Comparison of ENCODE assay signal across 23 cellular contexts in the genomic region with DNA sequence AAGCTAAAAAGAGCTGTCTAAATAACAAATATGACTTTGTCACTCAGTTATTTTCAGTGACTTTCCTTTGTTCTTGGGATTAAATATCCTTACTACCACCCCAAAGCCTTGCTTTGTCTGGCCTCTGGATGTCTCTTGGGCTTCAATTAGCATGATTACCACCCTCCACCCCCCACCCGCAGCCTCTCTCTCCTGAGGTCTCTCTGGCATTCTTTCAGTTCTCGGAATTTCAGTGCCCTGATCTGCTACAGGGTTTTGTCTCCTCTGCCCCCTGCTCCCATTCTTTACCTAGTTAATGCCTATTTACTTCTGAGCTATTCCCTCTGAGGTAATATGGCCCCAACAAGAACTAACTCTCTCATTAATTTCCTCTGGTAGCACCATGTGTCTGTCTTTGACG.
DNase-seq lines count a peak whose midpoint lies in the region; ATAC-seq, FAIRE-seq and TF ChIP-seq lines count a peak whose summit lies in the region.
"Had no signal": no experiment of that assay in that cellular context is flagged by ENCODE, and none has a peak within 500 bp of the region (broad histone marks: within the 10 kb centered on the region; RNA-seq: fewer than 3 reads in every experiment).

No MANE protein-coding gene starts in this region.

- FAIRE-seq in H1 (lab: Jason Lieb, UNC): no peak
- FAIRE-seq: GM18507, HTR-8/SVneo had no signal

- H3K4me3 ChIP-seq in HUES48 (ENCODE audit: low read depth, low read length): 0 out of 2 replicates have a peak overlapping the region, but pooled peaks have one; percentile 18
- H3K4me3 ChIP-seq in H1 (ENCODE audit: extremely low read depth in 1 of 4, insufficient read depth in 2 of 4, low read depth in 3 of 4, low read length in 4 of 4): no peak overlapping the region
- no peak overlapping the region for H3K4me3 ChIP-seq in aorta (ENCODE audit: low read length in 2 of 2)
- no peak overlapping the region for H3K4me3 ChIP-seq in OCI-LY7 (ENCODE audit: low read depth, low read length, poor library complexity, severe bottlenecking)
- H3K4me3 ChIP-seq: GM23248 had no signal

- no peak overlapping the region for H3K14ac ChIP-seq in H1 (ENCODE audit: insufficient read length)

- H3K56ac ChIP-seq in H1 (replicated peaks; ENCODE audit: insufficient read length, low read depth, low read length): no peak overlapping the region

- intact Hi-C loops in aorta (cut with DNase I) (no loop called here), OCI-LY7 (cut with micrococcal nuclease; ENCODE audit: unreplicated experiment) (no loop called here)

- H2BK120ac ChIP-seq in H1 (replicated peaks; ENCODE audit: low read depth, low read length): no peak overlapping the region

- peaks cover 2% of the 10 kb centered on the region; the same call in 1 of the 2 replicates for H3K23me2 ChIP-seq in H1 (ENCODE audit: low read depth, low read length)

- no peaks in the 10 kb centered on the region for H3K9me2 ChIP-seq in OCI-LY7 (ENCODE audit: insufficient read depth, low read length)

- no peaks in the 10 kb centered on the region for H3K79me1 ChIP-seq in H1 (ENCODE audit: low read depth, low read length)

- H3K36me3 ChIP-seq in HUES48 (ENCODE audit: control insufficient read depth, insufficient read depth, low read length): no peaks in the 10 kb centered on the region
- no peaks in the 10 kb centered on the region for H3K36me3 ChIP-seq in H1 (ENCODE audit: control insufficient read depth in 2 of 4, insufficient read depth in 4 of 4, low read length in 3 of 4)
- no peaks in the 10 kb centered on the region for H3K36me3 ChIP-seq in aorta (ENCODE audit: control insufficient read depth in 1 of 2, insufficient read depth in 2 of 2, low read length in 1 of 2)
- H3K36me3 ChIP-seq in OCI-LY7 (ENCODE audit: insufficient read depth, low read length): no peaks in the 10 kb centered on the region

- H3K4me1 ChIP-seq in HUES48 (ENCODE audit: control insufficient read depth, insufficient read depth, low read length) (peaks cover 11% of the 10 kb centered on the region), H1 (replicated peaks in 1 of 4; ENCODE audit: control insufficient read depth in 3 of 4, insufficient read depth in 4 of 4, low read length in 3 of 4) (peaks cover 0 to 3% (median 1%) of the 10 kb centered on the region in 4 experiments; a peak in 1 of 7 replicates), aorta (ENCODE audit: control insufficient read depth in 1 of 2, insufficient read depth in 2 of 2, low read length in 2 of 2) (peaks cover 3 to 4% of the 10 kb centered on the region in 2 donors), OCI-LY7 (ENCODE audit: insufficient read depth, low read length, poor library complexity, severe bottlenecking) (no peaks in the 10 kb centered on the region)
- H3K4me1 ChIP-seq: Caco-2 had no signal

- no peak overlapping the region for H2BK15ac ChIP-seq in H1 (ENCODE audit: low read length)

- H3K79me2 ChIP-seq in H1 (ENCODE audit: control insufficient read depth in 1 of 2, insufficient read depth in 2 of 2, low read length in 2 of 2): no peaks in the 10 kb centered on the region
- H3K79me2 ChIP-seq in OCI-LY7 (ENCODE audit: insufficient read depth, low read depth, low read length): no peaks in the 10 kb centered on the region

- TF ChIP-seq POLR2A in H1 (IDR thresholded peaks at IDR 0.05; ENCODE audit: control extremely low read depth in 1 of 2, low read depth in 2 of 2, low read length in 2 of 2): no peak

- no peak overlapping the region for H4K91ac ChIP-seq in H1 (replicated peaks; ENCODE audit: insufficient read length, low read length)

- no peak overlapping the region for H2BK20ac ChIP-seq in H1 (ENCODE audit: low read length)

- no peak for TF ChIP-seq RAD21 in H1 (IDR thresholded peaks at IDR 0.05 in 1 of 2, conservative IDR thresholded peaks at IDR 0.05 in 1 of 2; ENCODE audit: low read depth in 2 of 2, low read length in 2 of 2)

- DNase-seq in H1 (ENCODE audit: low read depth in 1 of 2, low spot score in 2 of 2): peak in 1 of 2 experiments; percentile 15
- peak; percentile 64 for DNase-seq in islet precursor cell
- no peak for DNase-seq in aorta
- DNase-seq in OCI-LY7 (ENCODE audit: low spot score): no peak
- DNase-seq: Caco-2; CD4-positive, CD25-positive, alpha-beta regulatory T cell; GDM1; GM23248; IMR-90; NCI-H1105; NCI-H146; NCI-H2029; NCI-H2227 treated with DMSO at 0.1 percent for 48 hours; NCI-H510A treated with DMSO at 0.1 percent for 48 hours; NCI-H748 treated with DMSO at 0.1 percent for 48 hours; SIG-M5 had no signal

- TF ChIP-seq CTCF in H1 (IDR thresholded peaks at IDR 0.05; ENCODE audit: control extremely low read depth in 1 of 3, insufficient read depth in 1 of 3, low read depth in 1 of 3, low read length in 3 of 3) (no peak), OCI-LY7 (conservative IDR thresholded peaks at IDR 0.05; ENCODE audit: low read length) (no peak)

- H3K18ac ChIP-seq in H1 (ENCODE audit: extremely low read depth, low read length): no peak overlapping the region

- BruUV-seq in OCI-LY7 (replicated peaks; lab: Mats Ljungman, UMichigan): no TSS peak

- H2AFZ ChIP-seq in H1 (ENCODE audit: low read length) (no peak overlapping the region), OCI-LY7 (ENCODE audit: low read length) (no peak overlapping the region)
- H2AFZ ChIP-seq: GM23248 had no signal

- H3K27me3 ChIP-seq in HUES48 (ENCODE audit: control insufficient read depth, insufficient read depth, low read length) (no peaks in the 10 kb centered on the region), H1 (replicated peaks in 1 of 4; ENCODE audit: control insufficient read depth in 3 of 4, extremely low read depth in 1 of 4, insufficient read depth in 3 of 4, low read length in 3 of 4) (no peaks in the 10 kb centered on the region), aorta (ENCODE audit: control insufficient read depth in 1 of 2, insufficient read depth in 2 of 2, low read length in 1 of 2) (no peaks in the 10 kb centered on the region)

- WGBS in H1 (ENCODE audit: extremely low coverage in 1 of 2, insufficient coverage in 1 of 2, insufficient read length in 1 of 2, insufficient replicate concordance in 2 of 2, low coverage in 1 of 2, low lambda C conversion rate in 2 of 2, missing lambda C conversion rate in 1 of 2), 2 experiments: 84% methylated on average over 3 of the region's 3 CpGs; no CpG with 5 or more reads in 1 of the 2 experiments
- WGBS in aorta, 2 donors: 11 to 21% methylated on average over 3 of the region's 3 CpGs

- no peak overlapping the region for H4K8ac ChIP-seq in H1 (ENCODE audit: extremely low read depth, insufficient read depth, low read length)

- H2BK5ac ChIP-seq in H1 (ENCODE audit: low read depth, low read length): no peak overlapping the region

- CTCF ChIA-PET in H1 (lab: Charles Lee; ENCODE audit: partially characterized antibody): interaction anchor here (0.7 to 2.6 kb wide), 5 partner anchors 10 to 516 kb away, joined by 3 to 14 read pairs (median 4); no protein-coding TSS in a partner anchor
- CTCF ChIA-PET in OCI-LY7 (lab: Charles Lee; ENCODE audit: unreplicated experiment): no interaction called here

- TF ChIP-seq EP300 in H1 (IDR thresholded peaks at IDR 0.05; ENCODE audit: borderline replicate concordance in 1 of 2, low read depth in 2 of 2, low read length in 2 of 2): no peak

- no peak overlapping the region for H2BK12ac ChIP-seq in H1 (ENCODE audit: low read depth, low read length)

- H3K9ac ChIP-seq in HUES48 (ENCODE audit: low read depth, low read length) (no peak overlapping the region), H1 (replicated peaks in 1 of 4; ENCODE audit: extremely low read depth in 1 of 4, low read depth in 3 of 4, low read length in 3 of 4) (no peak overlapping the region)
- H3K9ac ChIP-seq: GM23248 had no signal

- H3K23ac ChIP-seq in H1 (ENCODE audit: insufficient read length): no peak overlapping the region

- POLR2A ChIA-PET in H1 (lab: Charles Lee; ENCODE audit: partially characterized antibody) (no interaction called here), OCI-LY7 (lab: Charles Lee) (no interaction called here)

- ATAC-seq in aorta (ENCODE audit: low FRiP score) (peak; percentile 7), GM18868 (IDR thresholded peaks at IDR 0.05; ENCODE audit: unreplicated experiment) (no peak), GM18870 (IDR thresholded peaks at IDR 0.05; ENCODE audit: unreplicated experiment) (no peak)
- ATAC-seq: Panc1, SK-N-SH treated with all-trans-retinoic acid at 6 μM for 48 hours had no signal

- H4K20me1 ChIP-seq in H1 (replicated peaks in 1 of 2; ENCODE audit: control insufficient read depth in 1 of 2, insufficient read depth in 2 of 2, low read length in 2 of 2) (no peaks in the 10 kb centered on the region), OCI-LY7 (ENCODE audit: insufficient read depth, low read length) (no peaks in the 10 kb centered on the region)

- H3K4me2 ChIP-seq in H1 (ENCODE audit: insufficient read depth in 1 of 2, low read depth in 2 of 2, low read length in 2 of 2) (0 out of 4 replicates have a peak overlapping the region, but pooled peaks of 1 of the 2 experiments have one; percentile 24), OCI-LY7 (ENCODE audit: low read length) (no peak overlapping the region)

- no peak overlapping the region for H4K5ac ChIP-seq in H1 (ENCODE audit: insufficient read length, low read depth, low read length)

- H3K4ac ChIP-seq in H1 (replicated peaks; ENCODE audit: insufficient read length, low read depth, low read length): no peak overlapping the region

- H2AK5ac ChIP-seq in H1 (ENCODE audit: low read depth, low read length): no peak overlapping the region

- peaks cover 13% of the 10 kb centered on the region for H3K9me3 ChIP-seq in HUES48 (ENCODE audit: control insufficient read depth, insufficient read depth, low read length)
- peaks cover 8 to 11% of the 10 kb centered on the region in 2 experiments for H3K9me3 ChIP-seq in H1 (ENCODE audit: insufficient read depth in 2 of 2, low read depth in 1 of 2, low read length in 1 of 2)
- H3K9me3 ChIP-seq in aorta (ENCODE audit: control insufficient read depth, low read length): no peaks in the 10 kb centered on the region
- H3K9me3 ChIP-seq in OCI-LY7 (ENCODE audit: low read length): no peaks in the 10 kb centered on the region
- H3K9me3 ChIP-seq: Caco-2 had no signal

- H3K27ac ChIP-seq in HUES48 (ENCODE audit: low read depth, low read length) (peak overlapping the region; percentile 43), H1 (ENCODE audit: low read depth, low read length) (no peak overlapping the region), aorta (ENCODE audit: low read depth in 1 of 2, low read length in 2 of 2) (peak overlapping the region; percentile 78), OCI-LY7 (ENCODE audit: low read depth, low read length, poor library complexity, severe bottlenecking) (no peak overlapping the region)
- H3K27ac ChIP-seq: GM23248 had no signal

TF ChIP-seq in H1, 55 proteins besides CTCF, POLR2A, EP300 and RAD21 (continues in another document):
- TF ChIP-seq CHD1 (IDR thresholded peaks at IDR 0.05; ENCODE audit: low read depth, low read length) (no peak), RFX5 (IDR thresholded peaks at IDR 0.05; ENCODE audit: borderline replicate concordance, low read depth, low read length) (no peak)
- TF ChIP-seq, protein P1, sequence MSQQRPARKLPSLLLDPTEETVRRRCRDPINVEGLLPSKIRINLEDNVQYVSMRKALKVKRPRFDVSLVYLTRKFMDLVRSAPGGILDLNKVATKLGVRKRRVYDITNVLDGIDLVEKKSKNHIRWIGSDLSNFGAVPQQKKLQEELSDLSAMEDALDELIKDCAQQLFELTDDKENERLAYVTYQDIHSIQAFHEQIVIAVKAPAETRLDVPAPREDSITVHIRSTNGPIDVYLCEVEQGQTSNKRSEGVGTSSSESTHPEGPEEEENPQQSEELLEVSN (IDR thresholded peaks at IDR 0.05): no peak

Comparison
In these comparisons a context has a peak if more than half of its experiments do, and no peak if none do; other contexts are left out.
1. H3K27ac ChIP-seq: peak in HUES48 (single experiment) and aorta (2 of 2); none in H1 (single experiment) and OCI-LY7 (single experiment).